ENCODE assay signal across 8 cellular contexts in genomic region chr17:67388536-67388935, GRCh38. TPM values are rescaled to one million over a fixed set of nuclear protein-coding genes. Genes with fewer than 3 reads are reported as not detected.
DNase-seq lines count a peak whose midpoint lies in the region; ATAC-seq and TF ChIP-seq lines count a peak whose summit lies in the region.
"Not testable (repeated sequence)": the region's sequence is repeated elsewhere in the genome, so short reads cannot be mapped to it uniquely, and the experiment has no call there.

No MANE protein-coding gene starts in this region.

- not testable (repeated sequence) for H3K27me3 Mint-ChIP-seq in CD8-positive, alpha-beta T cell (ENCODE audit: low read depth); T-helper 17 cell; activated naive CD4-positive, alpha-beta T cell treated with anti-CD3 and anti-CD28 coated beads, Interleukin-2, amount 50 U/mL, for 24 hours; central memory CD8-positive, alpha-beta T cell; naive thymus-derived CD8-positive, alpha-beta T cell; stimulated activated naive CD8-positive, alpha-beta T cell treated with anti-CD3 and anti-CD28 coated beads, Interleukin-15, Interleukin-2, amounts not matched to agents 100 ng/mL and 50 ng/mL, for 24 hours

- H3K4me3 Mint-ChIP-seq in CD8-positive, alpha-beta T cell, result peak overlapping the region; percentile 29
- H3K4me3 Mint-ChIP-seq in T-helper 17 cell; activated naive CD4-positive, alpha-beta T cell treated with anti-CD3 and anti-CD28 coated beads, Interleukin-2, amount 50 U/mL, for 24 hours; central memory CD8-positive, alpha-beta T cell; stimulated activated naive CD8-positive, alpha-beta T cell treated with anti-CD3 and anti-CD28 coated beads, Interleukin-15, Interleukin-2, amounts not matched to agents 100 ng/mL and 50 ng/mL, for 24 hours: not testable (repeated sequence)
- peak overlapping the region in 4 of 10 donors; percentile 34 to 81 (median 58) for H3K4me3 Mint-ChIP-seq in naive thymus-derived CD8-positive, alpha-beta T cell

- TF ChIP-seq CTCF in CD8-positive, alpha-beta T cell (IDR thresholded peaks at IDR 0.05), result not testable (repeated sequence)

- peak overlapping the region; percentile 91 for H3K27ac Mint-ChIP-seq in CD8-positive, alpha-beta T cell
- peak overlapping the region; percentile 94 for H3K27ac Mint-ChIP-seq in T-helper 17 cell
- H3K27ac Mint-ChIP-seq in activated naive CD4-positive, alpha-beta T cell treated with anti-CD3 and anti-CD28 coated beads, Interleukin-2, amount 50 U/mL, for 24 hours, result peak overlapping the region; percentile 93
- H3K27ac Mint-ChIP-seq in central memory CD8-positive, alpha-beta T cell (ENCODE audit: low read depth), result peak overlapping the region; percentile 90
- H3K27ac Mint-ChIP-seq in naive thymus-derived CD8-positive, alpha-beta T cell, result peak overlapping the region; percentile 90 to 98 (median 94)
- peak overlapping the region; percentile 61 for H3K27ac Mint-ChIP-seq in stimulated activated naive CD8-positive, alpha-beta T cell treated with anti-CD3 and anti-CD28 coated beads, Interleukin-15, Interleukin-2, amounts not matched to agents 100 ng/mL and 50 ng/mL, for 24 hours

- H3K9ac ChIP-seq in BLaER1, result not testable (repeated sequence)

- peaks cover 80% of the 10 kb centered on the region for H3K4me1 Mint-ChIP-seq in CD8-positive, alpha-beta T cell (ENCODE audit: low read depth)
- peaks cover 40% of the 10 kb centered on the region for H3K4me1 Mint-ChIP-seq in T-helper 17 cell
- peaks cover 83% of the 10 kb centered on the region for H3K4me1 Mint-ChIP-seq in activated naive CD4-positive, alpha-beta T cell treated with anti-CD3 and anti-CD28 coated beads, Interleukin-2, amount 50 U/mL, for 24 hours
- peaks cover 66% of the 10 kb centered on the region for H3K4me1 Mint-ChIP-seq in central memory CD8-positive, alpha-beta T cell
- H3K4me1 Mint-ChIP-seq in naive thymus-derived CD8-positive, alpha-beta T cell, result peaks cover 33 to 90% (median 79%) of the 10 kb centered on the region in 4 donors
- H3K4me1 Mint-ChIP-seq in stimulated activated naive CD8-positive, alpha-beta T cell treated with anti-CD3 and anti-CD28 coated beads, Interleukin-15, Interleukin-2, amounts not matched to agents 100 ng/mL and 50 ng/mL, for 24 hours (ENCODE audit: low read depth), result peaks cover 82% of the 10 kb centered on the region

- not testable (repeated sequence) for H3K9me3 ChIP-seq in BLaER1; CD8-positive, alpha-beta T cell (ENCODE audit: low read length); T-helper 17 cell (ENCODE audit: control insufficient read depth, low read length, poor library complexity, severe bottlenecking)

- H4K20me1 ChIP-seq in BLaER1, result peaks cover 39% of the 10 kb centered on the region; the same call in 1 of the 2 replicates

- H3K9me3 Mint-ChIP-seq in CD8-positive, alpha-beta T cell; activated naive CD4-positive, alpha-beta T cell treated with anti-CD3 and anti-CD28 coated beads, Interleukin-2, amount 50 U/mL, for 24 hours; central memory CD8-positive, alpha-beta T cell; naive thymus-derived CD8-positive, alpha-beta T cell; stimulated activated naive CD8-positive, alpha-beta T cell treated with anti-CD3 and anti-CD28 coated beads, Interleukin-15, Interleukin-2, amounts not matched to agents 100 ng/mL and 50 ng/mL, for 24 hours: not testable (repeated sequence)

- peak overlapping the region; percentile 43 for H3K27ac ChIP-seq in BLaER1
- H3K27ac ChIP-seq in CD8-positive, alpha-beta T cell (ENCODE audit: low read depth, low read length), result not testable (repeated sequence)

- intact Hi-C loops in CD8-positive, alpha-beta T cell (cut with DNase I, micrococcal nuclease), result not testable (repeated sequence)

- POLR2A ChIA-PET in CD8-positive, alpha-beta T cell (lab: Charles Lee), result interaction anchor here (0.7 to 1.8 kb wide), 8 partner anchors 10 to 89 kb away, joined by 3 to 7 read pairs (median 4); no protein-coding TSS in a partner anchor
- POLR2A ChIA-PET in naive thymus-derived CD8-positive, alpha-beta T cell (lab: Charles Lee), result interaction anchor here (0.7 to 5.5 kb wide), 14 partner anchors 10 to 339 kb away, joined by 3 to 61 read pairs (median 4); partner anchors contain the start of gene PITPNC1

- H3K27me3 ChIP-seq in BLaER1; CD8-positive, alpha-beta T cell (ENCODE audit: insufficient read depth, low read length): not testable (repeated sequence)

- not testable (repeated sequence) for H3K4me3 ChIP-seq in BLaER1; CD8-positive, alpha-beta T cell (ENCODE audit: low read depth, low read length)

- H3K36me3 Mint-ChIP-seq in CD8-positive, alpha-beta T cell, result peaks cover 38% of the 10 kb centered on the region
- not testable (repeated sequence) for H3K36me3 Mint-ChIP-seq in T-helper 17 cell (ENCODE audit: low read depth); activated naive CD4-positive, alpha-beta T cell treated with anti-CD3 and anti-CD28 coated beads, Interleukin-2, amount 50 U/mL, for 24 hours; stimulated activated naive CD8-positive, alpha-beta T cell treated with anti-CD3 and anti-CD28 coated beads, Interleukin-15, Interleukin-2, amounts not matched to agents 100 ng/mL and 50 ng/mL, for 24 hours (ENCODE audit: low read depth)
- peaks cover 24% of the 10 kb centered on the region for H3K36me3 Mint-ChIP-seq in central memory CD8-positive, alpha-beta T cell (ENCODE audit: insufficient read depth)
- peaks cover 0 to 26% (median 12%) of the 10 kb centered on the region in 3 donors for H3K36me3 Mint-ChIP-seq in naive thymus-derived CD8-positive, alpha-beta T cell

- peak overlapping the region; percentile 70 for H3K4me2 ChIP-seq in BLaER1

- peaks cover 66% of the 10 kb centered on the region for H3K4me1 ChIP-seq in BLaER1
- H3K4me1 ChIP-seq in CD8-positive, alpha-beta T cell (ENCODE audit: insufficient read depth, low read length), result peaks cover 62% of the 10 kb centered on the region

- CTCF ChIA-PET in CD8-positive, alpha-beta T cell (lab: Charles Lee), result interaction anchor here (1.3 to 23.0 kb wide), 5 partner anchors 8 to 91 kb away, joined by 3 to 502 read pairs (median 9); partner anchors contain the start of gene PITPNC1

- H3K36me3 ChIP-seq in BLaER1, result peaks cover 25% of the 10 kb centered on the region
- H3K36me3 ChIP-seq in CD8-positive, alpha-beta T cell (ENCODE audit: insufficient read depth, low read length), result not testable (repeated sequence)

- DNase-seq in CD8-positive, alpha-beta T cell; T-helper 17 cell; central memory CD8-positive, alpha-beta T cell (ENCODE audit: low spot score in 2 of 2); naive thymus-derived CD8-positive, alpha-beta T cell: not testable (repeated sequence)
- peak; percentile 45 for DNase-seq in activated CD8-positive, alpha-beta memory T cell treated with anti-CD3 and anti-CD28 coated beads, Interleukin-2, amount 50 U/mL, for 48 hours

- not testable (repeated sequence) for ATAC-seq in CD8-positive, alpha-beta T cell; T-helper 17 cell; central memory CD8-positive, alpha-beta T cell (replicated peaks; ENCODE audit: extremely low read depth, poor library complexity, severe bottlenecking); naive thymus-derived CD8-positive, alpha-beta T cell

RNA-seq across cellular contexts. Expression of gene PITPNC1, which starts 11.5 kb away (rescaled TPM):
- 100 to 1,000 TPM; 110 to 111 TPM for total RNA-seq in CD8-positive, alpha-beta T cell
- 10 to 100 TPM; 72.9 to 82.0 TPM for total RNA-seq in T-helper 17 cell
- total RNA-seq in naive thymus-derived CD8-positive, alpha-beta T cell, result 100 to 1,000 TPM; 128 to 133 TPM
- 100 to 1,000 TPM; 119 to 159 (median 125) TPM for polyA plus RNA-seq in naive thymus-derived CD8-positive, alpha-beta T cell

RNA-seq across cellular contexts. Expression of gene PSMD12, which starts 22.2 kb away (rescaled TPM):
- 10 to 100 TPM; 52.1 to 54.9 TPM for total RNA-seq in CD8-positive, alpha-beta T cell
- total RNA-seq in T-helper 17 cell, result 10 to 100 TPM; 43.4 to 53.8 TPM
- total RNA-seq in naive thymus-derived CD8-positive, alpha-beta T cell, result 10 to 100 TPM; 44.6 to 45.4 TPM
- 10 to 100 TPM; 32.0 to 33.0 (median 32.5) TPM for polyA plus RNA-seq in naive thymus-derived CD8-positive, alpha-beta T cell
